ENCODE assay signal across 16 cellular contexts in the genomic region with DNA sequence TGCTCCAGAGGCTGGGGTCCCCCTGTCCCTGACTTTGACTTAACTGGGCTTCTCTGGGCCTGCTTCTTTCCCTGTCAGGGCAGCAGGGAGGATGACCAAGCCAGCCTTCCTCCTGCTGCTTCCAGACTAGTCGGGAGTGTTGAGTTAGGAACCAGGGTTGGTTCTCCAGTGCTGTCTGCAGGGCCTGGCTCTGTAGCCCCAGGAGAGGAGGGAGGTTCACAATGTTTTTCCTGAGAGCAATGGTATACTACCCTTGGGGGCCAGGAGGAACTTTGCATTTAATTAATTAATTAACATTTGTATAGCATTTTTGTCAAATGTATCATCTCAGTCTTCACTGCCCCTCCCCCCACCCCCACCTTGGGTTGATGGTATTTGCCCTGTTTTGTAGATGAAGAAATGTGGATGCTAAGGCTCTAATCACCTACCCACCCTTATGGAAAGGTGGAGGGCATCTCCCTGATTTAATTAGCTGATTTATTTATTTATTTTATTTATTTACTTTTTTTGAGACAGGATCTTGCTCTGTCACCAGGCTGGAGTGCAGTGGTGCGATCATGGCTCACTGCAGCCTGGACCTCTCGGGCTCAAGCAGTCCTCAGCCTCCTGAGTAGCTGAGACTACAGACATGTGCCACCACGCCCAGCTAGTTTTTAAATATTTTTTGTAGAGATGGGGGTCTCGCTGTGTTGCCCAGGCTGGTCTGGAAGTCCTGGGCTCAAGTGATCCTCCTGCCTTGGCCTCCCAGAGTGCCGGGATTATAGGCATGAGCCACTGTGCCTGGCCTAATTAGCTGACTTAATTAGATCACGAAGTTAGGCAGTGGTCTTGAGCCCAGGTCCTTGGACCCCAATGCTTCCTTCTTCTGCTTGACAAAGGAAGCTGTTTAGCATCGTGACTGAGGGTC. TPM values are rescaled to one million over a fixed set of nuclear protein-coding genes. Genes with fewer than 3 reads are reported as not detected.
DNase-seq lines count a peak whose midpoint lies in the region; FAIRE-seq and TF ChIP-seq lines count a peak whose summit lies in the region.
"Had no signal": no experiment of that assay in that cellular context is flagged by ENCODE, and none has a peak within 500 bp of the region (broad histone marks: within the 10 kb centered on the region; RNA-seq: fewer than 3 reads in every experiment).

No MANE protein-coding gene starts in this region.

- H3K9me3 ChIP-seq in HUES48 (ENCODE audit: control insufficient read depth, insufficient read depth, low read length) (no peaks in the 10 kb centered on the region), astrocyte (ENCODE audit: insufficient read depth, low read depth, low read length) (no peaks in the 10 kb centered on the region), muscle layer of duodenum (ENCODE audit: control insufficient read depth in 1 of 2, low read length in 2 of 2) (no peaks in the 10 kb centered on the region), testis (no peaks in the 10 kb centered on the region)

- 90 to 95% methylated on average over 8 of the region's 8 CpGs for WGBS in testis, 2 donors

- peaks cover 10% of the 10 kb centered on the region for H3K27me3 Mint-ChIP-seq in astrocyte (ENCODE audit: low read depth, unreplicated experiment)
- peaks cover 2% of the 10 kb centered on the region for H3K27me3 Mint-ChIP-seq in glutamatergic neuron (ENCODE audit: unreplicated experiment)
- H3K27me3 Mint-ChIP-seq: activated CD8-positive, alpha-beta T cell treated with anti-CD3 and anti-CD28 coated beads for 36 hours; CD4-positive, CD25-positive, alpha-beta regulatory T cell had no signal

- H3K4me3 ChIP-seq in HUES48 (ENCODE audit: low read depth, low read length) = no peak overlapping the region
- H3K4me3 ChIP-seq in astrocyte (ENCODE audit: insufficient read depth, low read depth, low read length) = no peak overlapping the region
- H3K4me3 ChIP-seq in muscle layer of duodenum (ENCODE audit: low read depth in 1 of 2, low read length in 2 of 2) = no peak overlapping the region
- H3K4me3 ChIP-seq in testis = no peak overlapping the region

- intact Hi-C loops in testis (cut with DNase I; ENCODE audit: low total_unique reads) = no loop called here

- H3K79me2 ChIP-seq in astrocyte (ENCODE audit: insufficient read depth, low read length) = peaks cover 43% of the 10 kb centered on the region

- peak overlapping the region; percentile 73 for H3K27ac ChIP-seq in HUES48 (ENCODE audit: low read depth, low read length)
- H3K27ac ChIP-seq in astrocyte (ENCODE audit: low read depth, low read length) = no peak overlapping the region
- peak overlapping the region; percentile 72 for H3K27ac ChIP-seq in muscle layer of duodenum (ENCODE audit: low read length)
- peak overlapping the region; percentile 81 to 84 for H3K27ac ChIP-seq in testis

- H3K9ac ChIP-seq in HUES48 (ENCODE audit: low read depth, low read length) = no peak overlapping the region
- peak overlapping the region; percentile 65 for H3K9ac ChIP-seq in astrocyte (ENCODE audit: low read length)

- H3K36me3 Mint-ChIP-seq in astrocyte (ENCODE audit: low read depth, unreplicated experiment) (peaks cover 17% of the 10 kb centered on the region), glutamatergic neuron (ENCODE audit: unreplicated experiment) (no peaks in the 10 kb centered on the region)

- H3K4me1 Mint-ChIP-seq in astrocyte (ENCODE audit: low read depth, unreplicated experiment) (peaks cover 28% of the 10 kb centered on the region), glutamatergic neuron (ENCODE audit: low read depth, unreplicated experiment) (peaks cover 23% of the 10 kb centered on the region)

- H4K20me1 ChIP-seq in astrocyte (ENCODE audit: insufficient read depth, low read length) = peaks cover 23% of the 10 kb centered on the region

- H3K27me3 ChIP-seq in HUES48 (ENCODE audit: control insufficient read depth, insufficient read depth, low read length) (no peaks in the 10 kb centered on the region), astrocyte (ENCODE audit: insufficient read depth, low read length) (no peaks in the 10 kb centered on the region), muscle layer of duodenum (ENCODE audit: low read depth, low read length) (no peaks in the 10 kb centered on the region), testis (no peaks in the 10 kb centered on the region)

- H3K9me3 Mint-ChIP-seq in astrocyte (ENCODE audit: unreplicated experiment) (no peaks in the 10 kb centered on the region), glutamatergic neuron (ENCODE audit: unreplicated experiment) (peaks cover 5% of the 10 kb centered on the region)
- H3K9me3 Mint-ChIP-seq: activated CD8-positive, alpha-beta T cell treated with anti-CD3 and anti-CD28 coated beads for 36 hours; brain; CD4-positive, CD25-positive, alpha-beta regulatory T cell; endodermal cell; neural crest cell had no signal

- H3K4me1 ChIP-seq in HUES48 (ENCODE audit: control insufficient read depth, insufficient read depth, low read length) = peaks cover 19% of the 10 kb centered on the region
- H3K4me1 ChIP-seq in astrocyte (ENCODE audit: insufficient read depth, low read length) = peaks cover 22% of the 10 kb centered on the region
- peaks cover 41 to 56% of the 10 kb centered on the region in 2 donors for H3K4me1 ChIP-seq in muscle layer of duodenum (ENCODE audit: control insufficient read depth in 1 of 2, insufficient read depth in 2 of 2, low read length in 2 of 2)
- H3K4me1 ChIP-seq in testis = peaks cover 65% of the 10 kb centered on the region

- H3K4me2 ChIP-seq in astrocyte (ENCODE audit: low read length) = peak overlapping the region; percentile 72

- no peak overlapping the region for H2AFZ ChIP-seq in astrocyte (ENCODE audit: low read depth, low read length)

- H3K36me3 ChIP-seq in HUES48 (ENCODE audit: control insufficient read depth, insufficient read depth, low read length) (no peaks in the 10 kb centered on the region), astrocyte (ENCODE audit: insufficient read depth, low read length) (no peaks in the 10 kb centered on the region), muscle layer of duodenum (ENCODE audit: control insufficient read depth in 1 of 2, insufficient read depth in 2 of 2, low read length in 2 of 2) (peaks cover 0 to 16% of the 10 kb centered on the region in 2 donors), testis (ENCODE audit: low read depth, missing control alignments) (no peaks in the 10 kb centered on the region)

- no peak overlapping the region for H3K27ac Mint-ChIP-seq in astrocyte (ENCODE audit: unreplicated experiment)
- no peak overlapping the region for H3K27ac Mint-ChIP-seq in glutamatergic neuron (ENCODE audit: unreplicated experiment)
- H3K27ac Mint-ChIP-seq: endodermal cell had no signal

- no peak for TF ChIP-seq POLR2A in testis (IDR thresholded peaks at IDR 0.05)

- TF ChIP-seq CTCF in astrocyte (IDR thresholded peaks at IDR 0.05; ENCODE audit: insufficient read depth, low read depth, low read length) (no peak), testis (IDR thresholded peaks at IDR 0.05) (no peak), glutamatergic neuron (IDR thresholded peaks at IDR 0.05; ENCODE audit: partially characterized antibody, unreplicated experiment) (no peak)

- FAIRE-seq in astrocyte (lab: Jason Lieb, UNC) (no peak), frontal cortex (lab: Jason Lieb, UNC) (no peak)
- FAIRE-seq: GM18507 had no signal

- DNase-seq in astrocyte (ENCODE audit: low read depth) = no peak
- DNase-seq in testis = no peak
- no peak for DNase-seq in UCSD-AML1 (lab: John Stamatoyannopoulos, UW; ENCODE audit: unreplicated experiment)
- no peak for DNase-seq in frontal cortex (ENCODE audit: low spot score in 2 of 2)
- no peak for DNase-seq in glutamatergic neuron
- DNase-seq: activated CD8-positive, alpha-beta T cell treated with anti-CD3 and anti-CD28 coated beads for 36 hours; CD4-positive, CD25-positive, alpha-beta regulatory T cell; endodermal cell; GDM1; NCI-H2081; NCI-H774 had no signal

- H3K4me3 Mint-ChIP-seq in astrocyte (ENCODE audit: unreplicated experiment) = no peak overlapping the region
- no peak overlapping the region for H3K4me3 Mint-ChIP-seq in glutamatergic neuron (ENCODE audit: unreplicated experiment)
- H3K4me3 Mint-ChIP-seq: endodermal cell, neural crest cell had no signal

RNA-seq across cellular contexts. Expression of gene H6PD, which starts 6.6 kb away (rescaled TPM):
- total RNA-seq in astrocyte (13.9 and 18.9 TPM in 2 replicates), testis (10 to 100 TPM; 55.0 to 67.8 TPM), frontal cortex (5.3 TPM), glutamatergic neuron (ENCODE audit: unreplicated experiment) (5.0 TPM)
- 23.8 TPM for polyA plus RNA-seq in testis (ENCODE audit: insufficient read depth, low read depth, low replicate concordance)

RNA-seq across cellular contexts. Expression of gene SPSB1, which starts 51.5 kb away (rescaled TPM):
- total RNA-seq in astrocyte (53.5 and 56.7 TPM in 2 replicates), testis (10 to 100 TPM; 30.0 to 37.9 TPM), frontal cortex (2.9 TPM), glutamatergic neuron (ENCODE audit: unreplicated experiment) (78.6 TPM)
- 19.8 TPM for polyA plus RNA-seq in testis (ENCODE audit: insufficient read depth, low read depth, low replicate concordance)
